ENCODE assay signal across 21 cellular contexts in the genomic region with DNA sequence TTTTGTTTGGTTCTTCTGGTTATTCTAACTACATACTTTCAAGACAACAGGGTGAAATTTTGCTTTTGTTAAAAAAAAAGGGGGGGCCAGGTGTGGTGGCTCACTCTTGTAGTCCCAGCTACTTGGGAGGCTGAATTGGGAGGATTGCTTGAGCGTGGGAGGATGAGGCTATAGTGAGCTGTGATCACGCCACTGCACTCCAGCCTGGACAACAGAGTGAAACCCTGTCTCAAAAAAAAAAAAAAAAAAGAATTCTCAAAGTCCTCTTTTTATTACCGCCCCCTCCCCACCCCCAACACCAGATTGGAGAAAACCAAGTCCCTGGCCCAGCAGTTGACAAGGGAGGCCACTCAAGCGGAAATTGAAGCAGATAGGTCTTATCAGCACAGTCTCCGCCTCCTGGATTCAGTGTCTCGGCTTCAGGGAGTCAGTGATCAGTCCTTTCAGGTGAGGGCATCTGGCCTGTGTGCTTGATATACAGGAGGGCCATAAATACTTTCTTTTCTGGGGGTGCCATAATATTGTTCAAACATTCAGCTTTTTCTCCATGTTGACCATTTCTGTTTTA. TPM values are rescaled to one million over a fixed set of nuclear protein-coding genes. Genes with fewer than 3 reads are reported as not detected.
A peak's percentile ranks its signal among the peaks of the same experiment; 100 is the strongest.
DNase-seq lines count a peak whose midpoint lies in the region; ATAC-seq and TF ChIP-seq lines count a peak whose summit lies in the region.
"Had no signal": no experiment of that assay in that cellular context is flagged by ENCODE, and none has a peak within 500 bp of the region (broad histone marks: within the 10 kb centered on the region; RNA-seq: fewer than 3 reads in every experiment).

No MANE protein-coding gene starts in this region.

- intact Hi-C loops in right cardiac atrium (cut with DNase I) = no loop called here
- intact Hi-C loops in uterus (cut with DNase I; ENCODE audit: low total_unique reads) = no loop called here

- TF ChIP-seq POLR2A in uterus (IDR thresholded peaks at IDR 0.05) = no peak

- H3K4me3 ChIP-seq in cardiac muscle cell (no peak overlapping the region), right cardiac atrium (ENCODE audit: low read length) (no peak overlapping the region), uterus (no peak overlapping the region)
- H3K4me3 ChIP-seq: A549, HAP-1 had no signal

- H3K27me3 ChIP-seq in cardiac muscle cell (no peaks in the 10 kb centered on the region), right cardiac atrium (ENCODE audit: control insufficient read depth, insufficient read depth) (no peaks in the 10 kb centered on the region), uterus (no peaks in the 10 kb centered on the region)
- H3K27me3 ChIP-seq: heart left ventricle, MG63 had no signal

- H3K36me3 ChIP-seq in cardiac muscle cell (no peaks in the 10 kb centered on the region), uterus (no peaks in the 10 kb centered on the region)
- H3K36me3 ChIP-seq: HAP-1, heart left ventricle, MG63 had no signal

- DNase-seq in cardiac muscle cell (ENCODE audit: low read depth in 1 of 2, low spot score in 1 of 2) (peak; percentile 20 to 26), right cardiac atrium (no peak), SK-N-DZ (ENCODE audit: low spot score) (peak; percentile 39), islet precursor cell (peak; percentile 53), uterus (no peak), middle frontal gyrus (ENCODE audit: extremely low spot score, low spot score) (no peak), NOMO-1 treated with DMSO at 0.1 percent for 48 hours (lab: John Stamatoyannopoulos, UW; ENCODE audit: unreplicated experiment) (no peak)
- DNase-seq: activated CD4-positive, alpha-beta T cell treated with anti-CD3 and anti-CD28 coated beads, Interleukin-2, amount 50 U/mL, for 4 hours; activated naive CD4-positive, alpha-beta T cell; anterior cingulate cortex; heart left ventricle; naive thymus-derived CD8-positive, alpha-beta T cell; NCI-H146; stimulated activated naive CD8-positive, alpha-beta T cell treated with anti-CD3 and anti-CD28 coated beads, Interleukin-15, Interleukin-2, amounts not matched to agents 100 U/mL and 50 U/mL, for 24 hours; T-helper 1 cell had no signal

- TF ChIP-seq CTCF in cardiac muscle cell (IDR thresholded peaks at IDR 0.05; ENCODE audit: low read depth, low read length) = no peak
- no peak for TF ChIP-seq CTCF in uterus (IDR thresholded peaks at IDR 0.05)

- WGBS in right cardiac atrium = 79% methylated on average over 6 of the region's 6 CpGs

- H3K9me3 ChIP-seq in cardiac muscle cell (ENCODE audit: low read depth) (no peaks in the 10 kb centered on the region), right cardiac atrium (ENCODE audit: control insufficient read depth, low read length) (no peaks in the 10 kb centered on the region), uterus (no peaks in the 10 kb centered on the region)
- H3K9me3 ChIP-seq: A549, HAP-1, heart left ventricle had no signal

- no peak for ATAC-seq in right cardiac atrium
- ATAC-seq in HG03442 (IDR thresholded peaks at IDR 0.05; ENCODE audit: unreplicated experiment) = no peak
- ATAC-seq: A549; heart left ventricle; HepG2; naive thymus-derived CD8-positive, alpha-beta T cell; stimulated activated naive CD8-positive, alpha-beta T cell treated with anti-CD3 and anti-CD28 coated beads, Interleukin-15, Interleukin-2, amounts not matched to agents 100 U/mL and 50 U/mL, for 24 hours had no signal

- H3K4me1 ChIP-seq in cardiac muscle cell (ENCODE audit: low read depth) (peaks cover 12% of the 10 kb centered on the region), right cardiac atrium (ENCODE audit: control insufficient read depth, insufficient read depth, low read length) (peaks cover 4% of the 10 kb centered on the region), uterus (peaks cover 0 to 14% of the 10 kb centered on the region in 2 donors)

- H3K27ac ChIP-seq in cardiac muscle cell (no peak overlapping the region), right cardiac atrium (ENCODE audit: low read length) (no peak overlapping the region), uterus (peak overlapping the region; percentile 92 to 93)
- H3K27ac ChIP-seq: A549 had no signal

RNA-seq across cellular contexts. Expression of gene LAMC2, which starts 50.2 kb away (rescaled TPM):
- total RNA-seq in cardiac muscle cell = 0.32 and 0.42 TPM in 2 replicates
- 0.36 and 0.43 TPM in 2 replicates for polyA plus RNA-seq in cardiac muscle cell
- total RNA-seq in right cardiac atrium = 1 to 10 TPM in 3 of 4 donors, under 1 TPM in 1; 0.99 to 3.0 (median 1.4) TPM
- polyA plus RNA-seq in right cardiac atrium = 0.70 TPM
- 0.03 TPM in 1 of 2 replicates, not detected in the other for polyA plus RNA-seq in SK-N-DZ (2014; cell fraction: cytosol; rRNA removed)
- not detected in 2 replicates for polyA plus RNA-seq in SK-N-DZ (2014; cell fraction: nucleus; rRNA removed)
- total RNA-seq in uterus = 10 to 100 TPM in 1 of 4 donors, 1 to 10 TPM in 3; 2.1 to 17.4 (median 4.4) TPM
- total RNA-seq: HepG2; naive thymus-derived CD8-positive, alpha-beta T cell had no signal
- polyA plus RNA-seq: CD14-positive monocyte; naive thymus-derived CD8-positive, alpha-beta T cell had no signal

Comparison
In these comparisons a context has a peak if more than half of its experiments do, and no peak if none do; other contexts are left out.
1. DNase-seq: peak in cardiac muscle cell (2 of 2), SK-N-DZ (single experiment) and islet precursor cell (single experiment); none in right cardiac atrium (0 of 3), uterus (0 of 2), middle frontal gyrus (single experiment) and NOMO-1 treated with DMSO at 0.1 percent for 48 hours (single experiment).
2. H3K27ac ChIP-seq: peak in uterus (2 of 2); none in cardiac muscle cell (single experiment) and right cardiac atrium (single experiment).